14 cellular contexts compared by ENCODE assay signal in genomic region chr14:87131879-87132278, GRCh38.
DNase-seq lines count a peak whose midpoint lies in the region; ATAC-seq, FAIRE-seq and TF ChIP-seq lines count a peak whose summit lies in the region.
"Had no signal": no experiment of that assay in that cellular context is flagged by ENCODE, and none has a peak within 500 bp of the region (broad histone marks: within the 10 kb centered on the region; RNA-seq: fewer than 3 reads in every experiment).

No MANE protein-coding gene starts in this region.

- H3K4me3 Mint-ChIP-seq in WTC11, result no peak overlapping the region
- H3K4me3 Mint-ChIP-seq: T-helper 17 cell had no signal

- POLR2A ChIA-PET in WTC11 (lab: Charles Lee), result no interaction called here

- no peaks in the 10 kb centered on the region for H3K9me3 Mint-ChIP-seq in WTC11

- ATAC-seq in WTC11 (peak; percentile 55), GM18517 (IDR thresholded peaks at IDR 0.05; ENCODE audit: unreplicated experiment) (no peak)
- ATAC-seq: left lung, pancreas, T-helper 17 cell had no signal

- H3K36me3 Mint-ChIP-seq in WTC11, result no peaks in the 10 kb centered on the region

- FAIRE-seq in frontal cortex (lab: Jason Lieb, UNC), result no peak
- FAIRE-seq: pancreas had no signal

- DNase-seq in AG20443 (ENCODE audit: low spot score) (peak; percentile 49), NCI-H1694 treated with DMSO at 0.1 percent for 48 hours (lab: John Stamatoyannopoulos, UW) (peak; percentile 83), WTC11 (ENCODE audit: low spot score) (no peak), kidney epithelial cell (ENCODE audit: low read depth) (peak; percentile 80), NCI-H2227 treated with DMSO at 0.1 percent for 48 hours (lab: John Stamatoyannopoulos, UW) (no peak), frontal cortex (ENCODE audit: low spot score in 2 of 2) (no peak)
- DNase-seq in stimulated activated CD4-positive, alpha-beta T cell treated with anti-CD3 and anti-CD28 coated beads, Interleukin-4, amount 100 ng/mL, for 1 hour, result no peak
- DNase-seq: adrenal gland, left lung, NCI-H774, pancreas, T-helper 17 cell, transverse colon had no signal

- CTCF ChIA-PET in WTC11 (lab: Charles Lee), result no interaction called here

- no peaks in the 10 kb centered on the region for H3K36me3 ChIP-seq in kidney epithelial cell (ENCODE audit: control insufficient read depth, insufficient read depth, low read length)
- H3K36me3 ChIP-seq: adrenal gland, left lung, pancreas, transverse colon had no signal

- H3K27me3 Mint-ChIP-seq in WTC11 (ENCODE audit: low read depth), result 0 out of 2 replicates have a peak, but pooled peaks cover 3% of the 10 kb centered on the region
- H3K27me3 Mint-ChIP-seq: T-helper 17 cell had no signal

- no peak overlapping the region for H3K27ac Mint-ChIP-seq in WTC11
- H3K27ac Mint-ChIP-seq: T-helper 17 cell had no signal

- no peaks in the 10 kb centered on the region for H3K27me3 ChIP-seq in kidney epithelial cell (ENCODE audit: control insufficient read depth, insufficient read depth, low read length)
- H3K27me3 ChIP-seq: adrenal gland, left lung, pancreas, transverse colon had no signal

- TF ChIP-seq CTCF in WTC11 (IDR thresholded peaks at IDR 0.05), result no peak
- no peak for TF ChIP-seq CTCF in kidney epithelial cell (IDR thresholded peaks at IDR 0.05; ENCODE audit: insufficient read depth, low read length, poor library complexity, severe bottlenecking)

- H3K4me1 Mint-ChIP-seq in WTC11, result peaks cover 9% of the 10 kb centered on the region
- H3K4me1 Mint-ChIP-seq: T-helper 17 cell had no signal

- H3K4me3 ChIP-seq in kidney epithelial cell (ENCODE audit: low read depth, low read length), result no peak overlapping the region
- H3K4me3 ChIP-seq: adrenal gland, left lung, pancreas, transverse colon had no signal

TF ChIP-seq in WTC11, 78 proteins besides CTCF, POLR2A, EP300 and RAD21:
- TF ChIP-seq ATF3 (CRISPR knock-in tag; conservative IDR thresholded peaks at IDR 0.05), result no peak
- no peak for TF ChIP-seq ZNF423 (CRISPR knock-in tag; IDR thresholded peaks at IDR 0.05)
- no peak for TF ChIP-seq PREB (CRISPR knock-in tag; IDR thresholded peaks at IDR 0.05; ENCODE audit: borderline replicate concordance)
- TF ChIP-seq MAX (CRISPR knock-in tag; IDR thresholded peaks at IDR 0.05), result no peak
- no peak for TF ChIP-seq E2F4 (CRISPR knock-in tag; IDR thresholded peaks at IDR 0.05; ENCODE audit: borderline replicate concordance, low read depth)
- TF ChIP-seq NR3C1 (CRISPR knock-in tag; conservative IDR thresholded peaks at IDR 0.05; ENCODE audit: low read depth), result no peak
- no peak for TF ChIP-seq SOX15 (CRISPR knock-in tag; IDR thresholded peaks at IDR 0.05)
- no peak for TF ChIP-seq SMAD3 (CRISPR knock-in tag; IDR thresholded peaks at IDR 0.05; ENCODE audit: borderline replicate concordance)
- TF ChIP-seq, protein P1, sequence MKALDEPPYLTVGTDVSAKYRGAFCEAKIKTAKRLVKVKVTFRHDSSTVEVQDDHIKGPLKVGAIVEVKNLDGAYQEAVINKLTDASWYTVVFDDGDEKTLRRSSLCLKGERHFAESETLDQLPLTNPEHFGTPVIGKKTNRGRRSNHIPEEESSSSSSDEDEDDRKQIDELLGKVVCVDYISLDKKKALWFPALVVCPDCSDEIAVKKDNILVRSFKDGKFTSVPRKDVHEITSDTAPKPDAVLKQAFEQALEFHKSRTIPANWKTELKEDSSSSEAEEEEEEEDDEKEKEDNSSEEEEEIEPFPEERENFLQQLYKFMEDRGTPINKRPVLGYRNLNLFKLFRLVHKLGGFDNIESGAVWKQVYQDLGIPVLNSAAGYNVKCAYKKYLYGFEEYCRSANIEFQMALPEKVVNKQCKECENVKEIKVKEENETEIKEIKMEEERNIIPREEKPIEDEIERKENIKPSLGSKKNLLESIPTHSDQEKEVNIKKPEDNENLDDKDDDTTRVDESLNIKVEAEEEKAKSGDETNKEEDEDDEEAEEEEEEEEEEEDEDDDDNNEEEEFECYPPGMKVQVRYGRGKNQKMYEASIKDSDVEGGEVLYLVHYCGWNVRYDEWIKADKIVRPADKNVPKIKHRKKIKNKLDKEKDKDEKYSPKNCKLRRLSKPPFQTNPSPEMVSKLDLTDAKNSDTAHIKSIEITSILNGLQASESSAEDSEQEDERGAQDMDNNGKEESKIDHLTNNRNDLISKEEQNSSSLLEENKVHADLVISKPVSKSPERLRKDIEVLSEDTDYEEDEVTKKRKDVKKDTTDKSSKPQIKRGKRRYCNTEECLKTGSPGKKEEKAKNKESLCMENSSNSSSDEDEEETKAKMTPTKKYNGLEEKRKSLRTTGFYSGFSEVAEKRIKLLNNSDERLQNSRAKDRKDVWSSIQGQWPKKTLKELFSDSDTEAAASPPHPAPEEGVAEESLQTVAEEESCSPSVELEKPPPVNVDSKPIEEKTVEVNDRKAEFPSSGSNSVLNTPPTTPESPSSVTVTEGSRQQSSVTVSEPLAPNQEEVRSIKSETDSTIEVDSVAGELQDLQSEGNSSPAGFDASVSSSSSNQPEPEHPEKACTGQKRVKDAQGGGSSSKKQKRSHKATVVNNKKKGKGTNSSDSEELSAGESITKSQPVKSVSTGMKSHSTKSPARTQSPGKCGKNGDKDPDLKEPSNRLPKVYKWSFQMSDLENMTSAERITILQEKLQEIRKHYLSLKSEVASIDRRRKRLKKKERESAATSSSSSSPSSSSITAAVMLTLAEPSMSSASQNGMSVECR (CRISPR knock-in tag; IDR thresholded peaks at IDR 0.05; ENCODE audit: borderline replicate concordance), result no peak
- TF ChIP-seq NR1H2 (CRISPR knock-in tag; IDR thresholded peaks at IDR 0.05), result no peak
- TF ChIP-seq, protein P2, sequence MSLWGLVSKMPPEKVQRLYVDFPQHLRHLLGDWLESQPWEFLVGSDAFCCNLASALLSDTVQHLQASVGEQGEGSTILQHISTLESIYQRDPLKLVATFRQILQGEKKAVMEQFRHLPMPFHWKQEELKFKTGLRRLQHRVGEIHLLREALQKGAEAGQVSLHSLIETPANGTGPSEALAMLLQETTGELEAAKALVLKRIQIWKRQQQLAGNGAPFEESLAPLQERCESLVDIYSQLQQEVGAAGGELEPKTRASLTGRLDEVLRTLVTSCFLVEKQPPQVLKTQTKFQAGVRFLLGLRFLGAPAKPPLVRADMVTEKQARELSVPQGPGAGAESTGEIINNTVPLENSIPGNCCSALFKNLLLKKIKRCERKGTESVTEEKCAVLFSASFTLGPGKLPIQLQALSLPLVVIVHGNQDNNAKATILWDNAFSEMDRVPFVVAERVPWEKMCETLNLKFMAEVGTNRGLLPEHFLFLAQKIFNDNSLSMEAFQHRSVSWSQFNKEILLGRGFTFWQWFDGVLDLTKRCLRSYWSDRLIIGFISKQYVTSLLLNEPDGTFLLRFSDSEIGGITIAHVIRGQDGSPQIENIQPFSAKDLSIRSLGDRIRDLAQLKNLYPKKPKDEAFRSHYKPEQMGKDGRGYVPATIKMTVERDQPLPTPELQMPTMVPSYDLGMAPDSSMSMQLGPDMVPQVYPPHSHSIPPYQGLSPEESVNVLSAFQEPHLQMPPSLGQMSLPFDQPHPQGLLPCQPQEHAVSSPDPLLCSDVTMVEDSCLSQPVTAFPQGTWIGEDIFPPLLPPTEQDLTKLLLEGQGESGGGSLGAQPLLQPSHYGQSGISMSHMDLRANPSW (CRISPR knock-in tag; conservative IDR thresholded peaks at IDR 0.05; ENCODE audit: low read depth), result no peak
- TF ChIP-seq CBFB (CRISPR knock-in tag; IDR thresholded peaks at IDR 0.05; ENCODE audit: low read depth), result no peak
- no peak for TF ChIP-seq EMX1 (CRISPR knock-in tag; IDR thresholded peaks at IDR 0.05)
TF ChIP-seq in WTC11: peak in this region for 0.

Comparison
In these comparisons a context has a peak if more than half of its experiments do, and no peak if none do; other contexts are left out.
1. DNase-seq: peak in AG20443 (single experiment), NCI-H1694 treated with DMSO at 0.1 percent for 48 hours (single experiment) and kidney epithelial cell (single experiment); none in WTC11 (single experiment), NCI-H2227 treated with DMSO at 0.1 percent for 48 hours (single experiment), stimulated activated CD4-positive, alpha-beta T cell treated with anti-CD3 and anti-CD28 coated beads, Interleukin-4, amount 100 ng/mL, for 1 hour (single experiment) and frontal cortex (0 of 2).